8 cellular contexts compared by ENCODE assay signal in the genomic region with DNA sequence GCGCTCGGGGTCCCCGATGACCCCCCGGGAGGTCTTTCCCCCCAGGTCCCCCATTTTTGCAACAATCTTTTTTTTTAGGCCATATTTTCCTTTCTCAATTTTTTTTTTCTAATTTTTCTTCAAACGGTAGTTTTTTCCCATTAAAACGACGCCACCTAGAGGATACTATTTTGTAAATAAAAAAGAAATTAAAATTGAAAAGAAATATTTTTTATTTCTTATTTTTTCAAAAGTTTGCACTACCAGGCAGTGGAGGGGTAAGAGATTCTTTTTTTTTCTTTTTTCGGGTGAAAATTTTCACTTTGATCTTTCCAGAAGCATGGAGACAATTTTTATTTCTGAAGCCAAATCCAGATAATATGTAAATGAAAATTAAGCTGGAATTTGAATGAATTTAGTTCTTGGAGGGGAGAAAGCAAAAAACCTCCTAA. TPM values are rescaled to one million over a fixed set of nuclear protein-coding genes. Genes with fewer than 3 reads are reported as not detected.
A peak's percentile ranks its signal among the peaks of the same experiment; 100 is the strongest.
DNase-seq lines count a peak whose midpoint lies in the region; ATAC-seq and TF ChIP-seq lines count a peak whose summit lies in the region.

No MANE protein-coding gene starts in this region.

- no peaks in the 10 kb centered on the region for H3K27me3 ChIP-seq in BE2C
- no peaks in the 10 kb centered on the region for H3K27me3 ChIP-seq in smooth muscle cell (ENCODE audit: low read depth)

- DNase-seq in BE2C (no peak), HEK293T (ENCODE audit: extremely low spot score) (no peak), smooth muscle cell (lab: John Stamatoyannopoulos, UW; ENCODE audit: unreplicated experiment) (no peak), AG08395 (ENCODE audit: low spot score) (no peak)
- DNase-seq in activated CD4-positive, alpha-beta memory T cell treated with anti-CD3 and anti-CD28 coated beads for 36 hours = no peak

- peak overlapping the region; percentile 98 for H3K4me2 ChIP-seq in smooth muscle cell

- CTCF ChIA-PET in HEK293T (lab: Yijun Ruan, JAX) = interaction anchor here (0.7 to 0.8 kb wide), 2 partner anchors 15 to 91 kb away, joined by 3 to 11 read pairs; no protein-coding TSS in a partner anchor
- CTCF ChIA-PET in activated CD4-positive, alpha-beta memory T cell treated with anti-CD3 and anti-CD28 coated beads for 36 hours (lab: Charles Lee) = interaction anchor here (0.6 to 2.0 kb wide), 12 partner anchors 14 to 710 kb away, joined by 3 to 20 read pairs (median 3); no protein-coding TSS in a partner anchor

- H3K9me3 Mint-ChIP-seq in activated CD4-positive, alpha-beta memory T cell treated with anti-CD3 and anti-CD28 coated beads for 36 hours = no peaks in the 10 kb centered on the region

- H3F3A ChIP-seq in smooth muscle cell (ENCODE audit: low read depth) = no peaks in the 10 kb centered on the region

- peaks cover 22% of the 10 kb centered on the region for H4K20me1 ChIP-seq in smooth muscle cell (ENCODE audit: low read depth)

- H3K9ac ChIP-seq in smooth muscle cell (ENCODE audit: low read depth) = peak overlapping the region; percentile 83

- peak overlapping the region; percentile 88 for H2AFZ ChIP-seq in smooth muscle cell (ENCODE audit: low read depth)

- no peaks in the 10 kb centered on the region for H3K9me3 ChIP-seq in BE2C
- no peaks in the 10 kb centered on the region for H3K9me3 ChIP-seq in smooth muscle cell (replicated peaks; ENCODE audit: low read depth)

- WGBS in smooth muscle cell (ENCODE audit: low lambda C conversion rate) = under 1% methylated on average over 8 of the region's 8 CpGs

- H3K4me1 Mint-ChIP-seq in activated CD4-positive, alpha-beta memory T cell treated with anti-CD3 and anti-CD28 coated beads for 36 hours (ENCODE audit: low read depth) = peaks cover 2% of the 10 kb centered on the region

- intact Hi-C loops in activated CD4-positive, alpha-beta memory T cell treated with anti-CD3 and anti-CD28 coated beads for 36 hours (cut with micrococcal nuclease) = loop anchor here (1.0 kb wide), 1 partner anchor 70 kb away; no protein-coding TSS in a partner anchor

- TF ChIP-seq CTCF in BE2C (IDR thresholded peaks at IDR 0.05; ENCODE audit: low read depth, low read length) (peak; percentile 42), smooth muscle cell (IDR thresholded peaks at IDR 0.05; ENCODE audit: borderline replicate concordance, insufficient read depth, poor library complexity, severe bottlenecking) (peak; percentile 62)

- peaks cover 7% of the 10 kb centered on the region for H3K4me1 ChIP-seq in BE2C
- peaks cover 18% of the 10 kb centered on the region for H3K4me1 ChIP-seq in smooth muscle cell (ENCODE audit: low read depth)

- H3K36me3 ChIP-seq in BE2C = no peaks in the 10 kb centered on the region; the same call in 1 of the 2 replicates
- H3K36me3 ChIP-seq in smooth muscle cell (ENCODE audit: low read depth) = no peaks in the 10 kb centered on the region

- ATAC-seq in GM21390 (IDR thresholded peaks at IDR 0.05; ENCODE audit: unreplicated experiment) (no peak), GM21576 (IDR thresholded peaks at IDR 0.05; ENCODE audit: unreplicated experiment) (no peak)

- peak overlapping the region; percentile 87 for H3K4me3 Mint-ChIP-seq in activated CD4-positive, alpha-beta memory T cell treated with anti-CD3 and anti-CD28 coated beads for 36 hours

- peaks cover 8% of the 10 kb centered on the region for H3K27me3 Mint-ChIP-seq in activated CD4-positive, alpha-beta memory T cell treated with anti-CD3 and anti-CD28 coated beads for 36 hours

- H3K27ac Mint-ChIP-seq in activated CD4-positive, alpha-beta memory T cell treated with anti-CD3 and anti-CD28 coated beads for 36 hours = no peak overlapping the region

- POLR2A ChIA-PET in HEK293T (lab: Yijun Ruan, JAX) = interaction anchor here (0.6 kb wide), 1 partner anchor 283 kb away, joined by 3 read pairs; no protein-coding TSS in a partner anchor
- POLR2A ChIA-PET in activated CD4-positive, alpha-beta memory T cell treated with anti-CD3 and anti-CD28 coated beads for 36 hours (lab: Charles Lee) = interaction anchor here (0.6 kb wide), 1 partner anchor 715 kb away, joined by 4 read pairs; no protein-coding TSS in a partner anchor

- peak overlapping the region; percentile 7 for H3K27ac ChIP-seq in smooth muscle cell (ENCODE audit: low read depth)

- H3K79me2 ChIP-seq in smooth muscle cell (ENCODE audit: low read depth) = peaks cover 56% of the 10 kb centered on the region

- H3K4me3 ChIP-seq in BE2C (ENCODE audit: low read depth, low read length) (peak overlapping the region; percentile 79), iPS-11a (ENCODE audit: low read depth, low read length) (peak overlapping the region; percentile 65), smooth muscle cell (peak overlapping the region; percentile 100)

- peaks cover 1% of the 10 kb centered on the region for H3K36me3 Mint-ChIP-seq in activated CD4-positive, alpha-beta memory T cell treated with anti-CD3 and anti-CD28 coated beads for 36 hours

TF ChIP-seq in HEK293T, 16 proteins besides CTCF, POLR2A, EP300 and RAD21:
- TF ChIP-seq CTBP1 (IDR thresholded peaks at IDR 0.05; ENCODE audit: borderline replicate concordance) (no peak), ZNF384 (IDR thresholded peaks at IDR 0.05) (peak; percentile 79)

RNA-seq across cellular contexts. Expression of a gene that starts 0.7 kb away (rescaled TPM):
- 31.8 TPM for polyA plus RNA-seq in BE2C (2012; ENCODE audit: insufficient read depth, insufficient read length, low read depth)
- total RNA-seq in activated CD4-positive, alpha-beta memory T cell treated with anti-CD3 and anti-CD28 coated beads for 36 hours = under 1 TPM; 0.12 to 0.33 TPM
- 7.7 and 9.9 TPM in 2 replicates for total RNA-seq in smooth muscle cell
- polyA plus RNA-seq in smooth muscle cell = 17.4 and 19.5 TPM in 2 replicates
